15 cellular contexts compared by ENCODE assay signal in the genomic region with DNA sequence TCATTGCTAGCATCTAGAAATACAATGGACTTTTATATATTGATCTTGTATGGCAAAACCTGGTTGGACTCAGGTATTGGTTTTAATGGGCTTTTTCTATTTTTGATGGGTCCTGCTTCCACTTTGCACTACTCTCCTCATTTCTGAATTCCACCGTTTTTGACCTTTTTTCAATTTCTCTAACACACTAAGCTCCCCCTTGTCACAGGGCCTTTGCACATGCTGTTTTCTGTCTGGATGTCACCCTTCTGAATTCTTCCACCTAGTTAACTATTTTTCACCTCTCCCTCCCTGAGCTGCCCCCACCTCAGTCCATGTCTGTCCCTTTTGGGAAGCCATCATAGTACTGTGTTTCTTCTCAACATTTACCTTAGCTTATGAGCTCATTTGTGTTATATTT.
"Had no signal": no experiment of that assay in that cellular context is flagged by ENCODE, and none has a peak within 500 bp of the region (broad histone marks: within the 10 kb centered on the region; RNA-seq: fewer than 3 reads in every experiment).

No MANE protein-coding gene starts in this region.

- H3K27ac Mint-ChIP-seq: activated B cell treated with CpG ODN at 0.5 μM for 24 hours; activated CD4-positive, alpha-beta T cell treated with anti-CD3 and anti-CD28 coated beads, Interleukin-2, amount 10 ng/mL, durations not matched to agents 7 days and 5 days; activated naive CD4-positive, alpha-beta T cell treated with anti-CD3 and anti-CD28 coated beads for 36 hours; activated T-helper 17 cell treated with anti-CD3 and anti-CD28 coated beads, Interleukin-2, amount 50 U/mL, for 72 hours; stimulated activated naive CD8-positive, alpha-beta T cell treated with anti-CD3 and anti-CD28 coated beads, Interleukin-15, amount 100 ng/mL, for 72 hours had no signal

- H3K27me3 Mint-ChIP-seq: stimulated activated naive CD8-positive, alpha-beta T cell treated with anti-CD3 and anti-CD28 coated beads, Interleukin-15, amount 100 ng/mL, for 72 hours had no signal

- H3K27ac ChIP-seq: testis had no signal

- ATAC-seq: activated T-helper 17 cell treated with anti-CD3 and anti-CD28 coated beads, Interleukin-2, amount 50 U/mL, for 72 hours; stimulated activated naive CD8-positive, alpha-beta T cell treated with anti-CD3 and anti-CD28 coated beads, Interleukin-15, amount 100 ng/mL, for 72 hours had no signal

- FAIRE-seq: TTC549 had no signal

- H3K4me3 Mint-ChIP-seq: activated B cell treated with CpG ODN at 0.5 μM for 24 hours; activated CD4-positive, alpha-beta T cell treated with anti-CD3 and anti-CD28 coated beads, Interleukin-2, amount 10 ng/mL, durations not matched to agents 7 days and 5 days; activated naive CD4-positive, alpha-beta T cell treated with anti-CD3 and anti-CD28 coated beads for 36 hours; activated T-helper 17 cell treated with anti-CD3 and anti-CD28 coated beads, Interleukin-2, amount 50 U/mL, for 72 hours; nephron progenitor cell; stimulated activated naive CD8-positive, alpha-beta T cell treated with anti-CD3 and anti-CD28 coated beads, Interleukin-15, amount 100 ng/mL, for 72 hours had no signal

- H3K4me1 Mint-ChIP-seq: activated B cell treated with CpG ODN at 0.5 μM for 24 hours; activated CD4-positive, alpha-beta T cell treated with anti-CD3 and anti-CD28 coated beads, Interleukin-2, amount 10 ng/mL, durations not matched to agents 7 days and 5 days; activated T-helper 17 cell treated with anti-CD3 and anti-CD28 coated beads, Interleukin-2, amount 50 U/mL, for 72 hours; stimulated activated naive CD8-positive, alpha-beta T cell treated with anti-CD3 and anti-CD28 coated beads, Interleukin-15, amount 100 ng/mL, for 72 hours had no signal

- H3K4me3 ChIP-seq: testis, uterus had no signal

- H3K4me1 ChIP-seq: testis, uterus had no signal

- H3K9me3 ChIP-seq: testis, uterus had no signal

- H3K36me3 ChIP-seq: uterus had no signal

- H3K27me3 ChIP-seq: testis, uterus had no signal

- DNase-seq: activated B cell treated with CpG ODN at 0.5 μM for 24 hours; activated CD4-positive, alpha-beta T cell treated with anti-CD3 and anti-CD28 coated beads, Interleukin-2, amount 10 ng/mL, durations not matched to agents 7 days and 5 days; activated naive CD4-positive, alpha-beta T cell treated with anti-CD3 and anti-CD28 coated beads for 36 hours; activated T-cell treated with anti-CD3 and anti-CD28 coated beads for 4 hours; central memory CD4-positive, alpha-beta T cell; effector memory CD4-positive, alpha-beta T cell; left cardiac atrium; nephron progenitor cell; stimulated activated CD4-positive, alpha-beta T cell treated with anti-CD3 and anti-CD28 coated beads, Interleukin-4, amount 100 ng/mL, for 4 hours; stimulated activated naive CD8-positive, alpha-beta T cell treated with anti-CD3 and anti-CD28 coated beads, Interleukin-15, amount 100 ng/mL, for 72 hours; T-helper 2 cell; testis; uterus had no signal

- H3K9me3 Mint-ChIP-seq: activated CD4-positive, alpha-beta T cell treated with anti-CD3 and anti-CD28 coated beads, Interleukin-2, amount 10 ng/mL, durations not matched to agents 7 days and 5 days; activated naive CD4-positive, alpha-beta T cell treated with anti-CD3 and anti-CD28 coated beads for 36 hours had no signal
